Comparison of ENCODE assay signal across 24 cellular contexts in genomic region chr15:48145923-48146322, GRCh38. TPM values are rescaled to one million over a fixed set of nuclear protein-coding genes. Genes with fewer than 3 reads are reported as not detected.
"Had no signal": no experiment of that assay in that cellular context is flagged by ENCODE, and none has a peak within 500 bp of the region (broad histone marks: within the 10 kb centered on the region; RNA-seq: fewer than 3 reads in every experiment).

No MANE protein-coding gene starts in this region.

- H3K36me3 ChIP-seq: adrenal gland, neutrophil, upper lobe of right lung had no signal

- H3K79me2 ChIP-seq: parathyroid adenoma had no signal

- ATAC-seq: left cardiac atrium; natural killer cell; stimulated activated memory B cell treated with anti-CD40 and anti-IgM and Interleukin-4, amounts not matched to agents 10 μg/mL and 1 μg/mL and 100 μg/mL, for 72 hours; upper lobe of right lung had no signal

- H3K27me3 ChIP-seq: adrenal gland, cardiac muscle cell, dorsolateral prefrontal cortex, neutrophil, sigmoid colon, testis, upper lobe of right lung had no signal

- H3K9ac ChIP-seq: parathyroid adenoma had no signal

- H3K4me3 ChIP-seq: adrenal gland, cardiac muscle cell, dorsolateral prefrontal cortex, sigmoid colon, testis, upper lobe of right lung had no signal

- DNase-seq: activated CD4-positive, alpha-beta T cell treated with anti-CD3 and anti-CD28 coated beads for 1 hour; activated CD8-positive, alpha-beta memory T cell treated with anti-CD3 and anti-CD28 coated beads for 24 hours; activated gamma-delta T cell; adrenal gland; dorsolateral prefrontal cortex; left cardiac atrium; natural killer cell; sigmoid colon; stimulated activated CD4-positive, alpha-beta T cell treated with anti-CD3 and anti-CD28 coated beads, Interleukin-4, amount 100 ng/mL, for 4 hours; SW 1271; T-helper 2 cell; testis; upper lobe of right lung had no signal

- H3K9me3 ChIP-seq: adrenal gland, neutrophil, sigmoid colon, testis, upper lobe of right lung had no signal

- FAIRE-seq: islet of Langerhans had no signal

- H3K27ac ChIP-seq: adrenal gland, cardiac muscle cell, dorsolateral prefrontal cortex, neutrophil, parathyroid adenoma, testis, upper lobe of right lung, VCaP had no signal

- H2AFZ ChIP-seq: parathyroid adenoma had no signal

- H3K4me1 ChIP-seq: parathyroid adenoma, testis had no signal

RNA-seq across cellular contexts. Expression of gene SLC24A5, which starts 25.1 kb away (rescaled TPM):
- total RNA-seq: adrenal gland, cardiac muscle cell, chondrocyte, epithelial cell of proximal tubule, left cardiac atrium, mesenteric fat pad, natural killer cell, renal cortical epithelial cell had no signal
- polyA plus RNA-seq: cardiac muscle cell, sigmoid colon had no signal

RNA-seq across cellular contexts. Expression of gene CTXN2, which starts 45.5 kb away (rescaled TPM):
- total RNA-seq: adrenal gland, cardiac muscle cell, chondrocyte, epithelial cell of proximal tubule, left cardiac atrium, lower leg skin, mesenteric fat pad, natural killer cell, upper lobe of right lung had no signal
